21 cellular contexts compared by ENCODE assay signal in the genomic region with DNA sequence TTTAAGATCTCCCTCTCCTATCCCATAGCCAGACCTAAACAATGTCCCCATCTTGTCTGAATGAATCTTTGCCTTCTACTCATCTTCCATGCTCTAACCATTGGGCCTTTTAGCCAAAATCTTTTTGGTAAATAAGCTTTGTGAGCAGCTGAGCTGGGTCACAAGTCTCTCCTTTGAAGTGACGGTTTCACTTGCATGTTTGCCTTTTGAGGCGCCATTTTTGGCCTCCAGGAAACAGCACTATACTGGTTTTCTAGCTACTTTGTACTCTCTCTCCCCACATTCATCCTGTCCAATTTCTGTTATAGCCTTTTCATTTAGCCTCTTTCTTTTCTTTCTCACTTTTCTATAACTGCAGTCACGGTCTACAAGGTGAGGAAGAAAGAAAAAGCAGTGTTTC.
"Had no signal": no experiment of that assay in that cellular context is flagged by ENCODE, and none has a peak within 500 bp of the region (broad histone marks: within the 10 kb centered on the region; RNA-seq: fewer than 3 reads in every experiment).

No MANE protein-coding gene starts in this region.

- H3K27ac ChIP-seq: HL-60, SJSA1, SK-N-MC had no signal

- H3K4me1 Mint-ChIP-seq: IgD-negative memory B cell had no signal

- H3K27ac Mint-ChIP-seq: IgD-negative memory B cell had no signal

- H3K4me3 Mint-ChIP-seq: IgD-negative memory B cell had no signal

- H3K4me3 ChIP-seq: SJSA1, SK-N-MC had no signal

- H3K4me1 ChIP-seq: SJSA1 had no signal

- H3K36me3 ChIP-seq: SJSA1 had no signal

- H3K27me3 ChIP-seq: SJSA1 had no signal

- H3K9me3 Mint-ChIP-seq: IgD-negative memory B cell had no signal

- H3K36me3 Mint-ChIP-seq: IgD-negative memory B cell had no signal

- DNase-seq: KBM-7; NCI-H1092 treated with DMSO at 0.1 percent for 48 hours; NCI-H1436; NCI-H187; NCI-H2029; NCI-H2081 treated with DMSO at 0.1 percent for 48 hours; NCI-H2171; NCI-H226; NCI-H446; NCI-H510A; NCI-H524 treated with DMSO at 0.1 percent for 48 hours; NCI-H69; NCI-H774; NK-92 treated with Interleukin-12 subunit alpha and Interleukin-12 subunit beta, amount 100 ng/mL, for 24 hours; Right ventricle myocardium superior; RPMI8226; SIG-M5 had no signal

- H3K9me3 ChIP-seq: SJSA1 had no signal
